Comparison of ENCODE assay signal across 3 cellular contexts in genomic region chr5:50465015-50465414, GRCh38. TPM values are rescaled to one million over a fixed set of nuclear protein-coding genes. Genes with fewer than 3 reads are reported as not detected.
"Had no signal": no experiment of that assay in that cellular context is flagged by ENCODE, and none has a peak within 500 bp of the region (broad histone marks: within the 10 kb centered on the region; RNA-seq: fewer than 3 reads in every experiment).

No MANE protein-coding gene starts in this region.

RNA-seq across cellular contexts. Expression of gene EMB, which starts 23.9 kb away (rescaled TPM):
- total RNA-seq: H4, HFFc6 had no signal
- polyA plus RNA-seq: GM23248 had no signal
